ENCODE assay signal across 8 cellular contexts in genomic region chrX:49879656-49880277, GRCh38. TPM values are rescaled to one million over a fixed set of nuclear protein-coding genes. Genes with fewer than 3 reads are reported as not detected.
A peak's percentile ranks its signal among the peaks of the same experiment; 100 is the strongest.
DNase-seq lines count a peak whose midpoint lies in the region; ATAC-seq and TF ChIP-seq lines count a peak whose summit lies in the region.

No MANE protein-coding gene starts in this region.

- TF ChIP-seq POLR2A in ovary (IDR thresholded peaks at IDR 0.05): no peak

- H3K9me3 ChIP-seq in ovary: no peaks in the 10 kb centered on the region

- no peaks in the 10 kb centered on the region for H3K27me3 ChIP-seq in ovary

- no peaks in the 10 kb centered on the region for H3K36me3 ChIP-seq in ovary

- peaks cover 4% of the 10 kb centered on the region for H3K4me1 ChIP-seq in ovary (ENCODE audit: insufficient read depth)

- peak overlapping the region; percentile 79 for H3K4me3 Mint-ChIP-seq in T-helper 2 cell treated with Interferon-gamma antibody and Interleukin-4, amounts not matched to agents 5 μg/mL and 100 μg/mL, for 36 hours

- TF ChIP-seq EP300 in ovary (IDR thresholded peaks at IDR 0.05): no peak

- 40 to 55% (median 48%) methylated on average over 34 to 55 of the region's 55 CpGs for WGBS in ovary, 3 donors

- H3K27ac ChIP-seq in ovary: peak overlapping the region; percentile 4 to 86

- DNase-seq in ELR (ENCODE audit: low read depth) (peak; percentile 1), foreskin fibroblast (peak in 1 of 2 donors; percentile 17), ovary (no peak), SIG-M5 (lab: John Stamatoyannopoulos, UW) (no peak), DMS 273 (lab: John Stamatoyannopoulos, UW; ENCODE audit: unreplicated experiment) (no peak)
- no peak for DNase-seq in T-helper 2 cell treated with Interferon-gamma antibody and Interleukin-4, amounts not matched to agents 5 μg/mL and 100 μg/mL, for 36 hours (ENCODE audit: low spot score)

- no peaks in the 10 kb centered on the region for H3K9me3 Mint-ChIP-seq in T-helper 2 cell treated with Interferon-gamma antibody and Interleukin-4, amounts not matched to agents 5 μg/mL and 100 μg/mL, for 36 hours

- intact Hi-C loops in ovary (cut with DNase I): no loop called here

- ATAC-seq in HG02763 (IDR thresholded peaks at IDR 0.05; ENCODE audit: unreplicated experiment): peak; percentile 4
- no peak for ATAC-seq in HG02798 (IDR thresholded peaks at IDR 0.05; ENCODE audit: poor library complexity, unreplicated experiment)

- H3K4me1 Mint-ChIP-seq in T-helper 2 cell treated with Interferon-gamma antibody and Interleukin-4, amounts not matched to agents 5 μg/mL and 100 μg/mL, for 36 hours (ENCODE audit: low read depth): peaks cover 13% of the 10 kb centered on the region

- H3K27ac Mint-ChIP-seq in T-helper 2 cell treated with Interferon-gamma antibody and Interleukin-4, amounts not matched to agents 5 μg/mL and 100 μg/mL, for 36 hours: peak overlapping the region; percentile 57

- TF ChIP-seq CTCF in foreskin fibroblast (IDR thresholded peaks at IDR 0.05; ENCODE audit: low read depth, low read length) (no peak), ovary (IDR thresholded peaks at IDR 0.05) (no peak)

- no peaks in the 10 kb centered on the region for H3K27me3 Mint-ChIP-seq in T-helper 2 cell treated with Interferon-gamma antibody and Interleukin-4, amounts not matched to agents 5 μg/mL and 100 μg/mL, for 36 hours (ENCODE audit: low read depth)

- H3K36me3 Mint-ChIP-seq in T-helper 2 cell treated with Interferon-gamma antibody and Interleukin-4, amounts not matched to agents 5 μg/mL and 100 μg/mL, for 36 hours (ENCODE audit: low read depth): no peaks in the 10 kb centered on the region

- H3K4me3 ChIP-seq in foreskin fibroblast (ENCODE audit: low read depth in 1 of 2, low read length in 2 of 2): peak overlapping the region; percentile 49 to 62
- peak overlapping the region; percentile 65 for H3K4me3 ChIP-seq in ovary

RNA-seq across cellular contexts. Expression of gene USP27X, which starts 0.5 kb away (rescaled TPM):
- 1 to 10 TPM; 2.4 to 8.4 (median 6.4) TPM for total RNA-seq in ovary
- polyA plus RNA-seq in ovary: 10 to 100 TPM in 1 of 2 donors, 1 to 10 TPM in 1; 6.7 to 15.1 TPM

RNA-seq across cellular contexts. Expression of gene CLCN5, which starts 42.6 kb away (rescaled TPM):
- 10 to 100 TPM in 6 of 7 donors, 1 to 10 TPM in 1; 6.0 to 26.5 (median 18.4) TPM for total RNA-seq in ovary
- 1 to 10 TPM; 1.4 to 7.3 TPM for polyA plus RNA-seq in ovary

RNA-seq across cellular contexts. Expression of gene PAGE4, which starts 50.7 kb away (rescaled TPM):
- total RNA-seq in ovary: 1 to 10 TPM in 2 of 7 donors, under 1 TPM in 1, not detected in 4; 0.71 to 9.2 (median 8.7) TPM
- polyA plus RNA-seq in ovary: 1 to 10 TPM; 3.0 to 8.0 TPM
